ENCODE assay signal across 31 cellular contexts in genomic region chr2:2716771-2717170, GRCh38.
"Had no signal": no experiment of that assay in that cellular context is flagged by ENCODE, and none has a peak within 500 bp of the region (broad histone marks: within the 10 kb centered on the region; RNA-seq: fewer than 3 reads in every experiment).

No MANE protein-coding gene starts in this region.

- DNase-seq: Karpas-422, Kasumi-1, KG1, MG63, MM.1S, MV-4-11, NCI-H1048, NCI-H1092, NCI-H1092 treated with DMSO at 0.1 percent for 48 hours, NCI-H1105, NCI-H1105 treated with DMSO at 0.1 percent for 48 hours, NCI-H1417 treated with DMSO at 0.1 percent for 48 hours, NCI-H1436, NCI-H1436 treated with DMSO at 0.1 percent for 48 hours, NCI-H146, NCI-H1694, NCI-H1694 treated with DMSO at 0.1 percent for 48 hours, NCI-H187, NCI-H187 treated with DMSO at 0.1 percent for 48 hours, NCI-H1930, NCI-H2029, NCI-H2029 treated with DMSO at 0.1 percent for 48 hours, NCI-H2081, NCI-H2081 treated with DMSO at 0.1 percent for 48 hours, NCI-H2227 treated with DMSO at 0.1 percent for 48 hours, NCI-H226, NCI-H345, NCI-H446, NCI-H446 treated with DMSO at 0.1 percent for 48 hours, NCI-H510A had no signal

- H3K4me3 ChIP-seq: MG63 had no signal

- H3K36me3 ChIP-seq: MG63 had no signal

- H3K4me2 ChIP-seq: KMS-11 had no signal

- H3K27ac ChIP-seq: KMS-11 had no signal

- H3K9ac ChIP-seq: KMS-11 had no signal

- H3K9me3 ChIP-seq: MG63 had no signal
